Comparison of ENCODE assay signal across 1 cellular context in the genomic region with DNA sequence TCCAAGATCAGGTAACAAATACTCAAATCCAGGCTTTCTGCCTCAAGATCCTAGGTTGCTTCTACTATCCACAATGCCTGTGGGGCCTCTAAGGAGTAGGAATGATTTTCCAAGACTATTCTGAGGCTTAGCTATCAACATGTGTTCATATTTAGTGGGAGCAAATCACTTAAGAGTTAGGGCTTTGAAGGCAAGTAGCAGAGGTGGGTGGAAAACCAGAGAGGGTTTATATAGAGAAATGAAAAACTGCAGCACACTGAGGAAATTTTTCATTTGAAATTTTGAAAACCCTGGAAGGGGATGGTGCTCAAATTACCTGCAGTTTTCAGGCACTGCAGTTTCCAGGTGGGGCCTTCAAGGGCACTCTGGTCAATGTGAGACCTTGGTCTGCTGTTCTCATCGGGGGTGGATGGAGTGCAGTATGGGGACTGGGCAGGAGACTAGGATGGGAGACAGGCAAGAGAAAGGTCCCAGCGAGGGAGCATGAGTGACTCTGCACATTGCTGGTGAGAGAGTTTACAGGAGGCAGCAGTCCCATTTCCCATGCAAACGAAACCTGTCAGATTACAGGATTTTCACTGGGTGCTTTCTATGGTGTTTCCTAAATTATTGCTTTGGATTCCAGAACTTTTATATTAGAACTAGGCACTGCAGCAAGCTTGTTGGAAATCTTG.
TF ChIP-seq lines count a peak whose summit lies in the region.

No MANE protein-coding gene starts in this region.

TF ChIP-seq in WTC11, 78 proteins besides CTCF, POLR2A, EP300 and RAD21 (continued from another document):
- TF ChIP-seq, protein P1, sequence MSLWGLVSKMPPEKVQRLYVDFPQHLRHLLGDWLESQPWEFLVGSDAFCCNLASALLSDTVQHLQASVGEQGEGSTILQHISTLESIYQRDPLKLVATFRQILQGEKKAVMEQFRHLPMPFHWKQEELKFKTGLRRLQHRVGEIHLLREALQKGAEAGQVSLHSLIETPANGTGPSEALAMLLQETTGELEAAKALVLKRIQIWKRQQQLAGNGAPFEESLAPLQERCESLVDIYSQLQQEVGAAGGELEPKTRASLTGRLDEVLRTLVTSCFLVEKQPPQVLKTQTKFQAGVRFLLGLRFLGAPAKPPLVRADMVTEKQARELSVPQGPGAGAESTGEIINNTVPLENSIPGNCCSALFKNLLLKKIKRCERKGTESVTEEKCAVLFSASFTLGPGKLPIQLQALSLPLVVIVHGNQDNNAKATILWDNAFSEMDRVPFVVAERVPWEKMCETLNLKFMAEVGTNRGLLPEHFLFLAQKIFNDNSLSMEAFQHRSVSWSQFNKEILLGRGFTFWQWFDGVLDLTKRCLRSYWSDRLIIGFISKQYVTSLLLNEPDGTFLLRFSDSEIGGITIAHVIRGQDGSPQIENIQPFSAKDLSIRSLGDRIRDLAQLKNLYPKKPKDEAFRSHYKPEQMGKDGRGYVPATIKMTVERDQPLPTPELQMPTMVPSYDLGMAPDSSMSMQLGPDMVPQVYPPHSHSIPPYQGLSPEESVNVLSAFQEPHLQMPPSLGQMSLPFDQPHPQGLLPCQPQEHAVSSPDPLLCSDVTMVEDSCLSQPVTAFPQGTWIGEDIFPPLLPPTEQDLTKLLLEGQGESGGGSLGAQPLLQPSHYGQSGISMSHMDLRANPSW (CRISPR knock-in tag; conservative IDR thresholded peaks at IDR 0.05; ENCODE audit: low read depth), result no peak
- no peak for TF ChIP-seq ESRRA (CRISPR knock-in tag; IDR thresholded peaks at IDR 0.05; ENCODE audit: borderline replicate concordance)
- TF ChIP-seq E2F4 (CRISPR knock-in tag; IDR thresholded peaks at IDR 0.05; ENCODE audit: borderline replicate concordance, low read depth), result no peak
- no peak for TF ChIP-seq SP1 (CRISPR knock-in tag; conservative IDR thresholded peaks at IDR 0.05)
- TF ChIP-seq, protein P2, sequence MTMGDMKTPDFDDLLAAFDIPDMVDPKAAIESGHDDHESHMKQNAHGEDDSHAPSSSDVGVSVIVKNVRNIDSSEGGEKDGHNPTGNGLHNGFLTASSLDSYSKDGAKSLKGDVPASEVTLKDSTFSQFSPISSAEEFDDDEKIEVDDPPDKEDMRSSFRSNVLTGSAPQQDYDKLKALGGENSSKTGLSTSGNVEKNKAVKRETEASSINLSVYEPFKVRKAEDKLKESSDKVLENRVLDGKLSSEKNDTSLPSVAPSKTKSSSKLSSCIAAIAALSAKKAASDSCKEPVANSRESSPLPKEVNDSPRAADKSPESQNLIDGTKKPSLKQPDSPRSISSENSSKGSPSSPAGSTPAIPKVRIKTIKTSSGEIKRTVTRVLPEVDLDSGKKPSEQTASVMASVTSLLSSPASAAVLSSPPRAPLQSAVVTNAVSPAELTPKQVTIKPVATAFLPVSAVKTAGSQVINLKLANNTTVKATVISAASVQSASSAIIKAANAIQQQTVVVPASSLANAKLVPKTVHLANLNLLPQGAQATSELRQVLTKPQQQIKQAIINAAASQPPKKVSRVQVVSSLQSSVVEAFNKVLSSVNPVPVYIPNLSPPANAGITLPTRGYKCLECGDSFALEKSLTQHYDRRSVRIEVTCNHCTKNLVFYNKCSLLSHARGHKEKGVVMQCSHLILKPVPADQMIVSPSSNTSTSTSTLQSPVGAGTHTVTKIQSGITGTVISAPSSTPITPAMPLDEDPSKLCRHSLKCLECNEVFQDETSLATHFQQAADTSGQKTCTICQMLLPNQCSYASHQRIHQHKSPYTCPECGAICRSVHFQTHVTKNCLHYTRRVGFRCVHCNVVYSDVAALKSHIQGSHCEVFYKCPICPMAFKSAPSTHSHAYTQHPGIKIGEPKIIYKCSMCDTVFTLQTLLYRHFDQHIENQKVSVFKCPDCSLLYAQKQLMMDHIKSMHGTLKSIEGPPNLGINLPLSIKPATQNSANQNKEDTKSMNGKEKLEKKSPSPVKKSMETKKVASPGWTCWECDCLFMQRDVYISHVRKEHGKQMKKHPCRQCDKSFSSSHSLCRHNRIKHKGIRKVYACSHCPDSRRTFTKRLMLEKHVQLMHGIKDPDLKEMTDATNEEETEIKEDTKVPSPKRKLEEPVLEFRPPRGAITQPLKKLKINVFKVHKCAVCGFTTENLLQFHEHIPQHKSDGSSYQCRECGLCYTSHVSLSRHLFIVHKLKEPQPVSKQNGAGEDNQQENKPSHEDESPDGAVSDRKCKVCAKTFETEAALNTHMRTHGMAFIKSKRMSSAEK (CRISPR knock-in tag; IDR thresholded peaks at IDR 0.05; ENCODE audit: borderline replicate concordance), result no peak
- no peak for TF ChIP-seq ZSCAN18 (CRISPR knock-in tag; IDR thresholded peaks at IDR 0.05)
- TF ChIP-seq, protein P3, sequence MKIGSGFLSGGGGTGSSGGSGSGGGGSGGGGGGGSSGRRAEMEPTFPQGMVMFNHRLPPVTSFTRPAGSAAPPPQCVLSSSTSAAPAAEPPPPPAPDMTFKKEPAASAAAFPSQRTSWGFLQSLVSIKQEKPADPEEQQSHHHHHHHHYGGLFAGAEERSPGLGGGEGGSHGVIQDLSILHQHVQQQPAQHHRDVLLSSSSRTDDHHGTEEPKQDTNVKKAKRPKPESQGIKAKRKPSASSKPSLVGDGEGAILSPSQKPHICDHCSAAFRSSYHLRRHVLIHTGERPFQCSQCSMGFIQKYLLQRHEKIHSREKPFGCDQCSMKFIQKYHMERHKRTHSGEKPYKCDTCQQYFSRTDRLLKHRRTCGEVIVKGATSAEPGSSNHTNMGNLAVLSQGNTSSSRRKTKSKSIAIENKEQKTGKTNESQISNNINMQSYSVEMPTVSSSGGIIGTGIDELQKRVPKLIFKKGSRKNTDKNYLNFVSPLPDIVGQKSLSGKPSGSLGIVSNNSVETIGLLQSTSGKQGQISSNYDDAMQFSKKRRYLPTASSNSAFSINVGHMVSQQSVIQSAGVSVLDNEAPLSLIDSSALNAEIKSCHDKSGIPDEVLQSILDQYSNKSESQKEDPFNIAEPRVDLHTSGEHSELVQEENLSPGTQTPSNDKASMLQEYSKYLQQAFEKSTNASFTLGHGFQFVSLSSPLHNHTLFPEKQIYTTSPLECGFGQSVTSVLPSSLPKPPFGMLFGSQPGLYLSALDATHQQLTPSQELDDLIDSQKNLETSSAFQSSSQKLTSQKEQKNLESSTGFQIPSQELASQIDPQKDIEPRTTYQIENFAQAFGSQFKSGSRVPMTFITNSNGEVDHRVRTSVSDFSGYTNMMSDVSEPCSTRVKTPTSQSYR (CRISPR knock-in tag; IDR thresholded peaks at IDR 0.05), result no peak
- no peak for TF ChIP-seq FOXK1 (CRISPR knock-in tag; IDR thresholded peaks at IDR 0.05)
- TF ChIP-seq TCF7 (CRISPR knock-in tag; IDR thresholded peaks at IDR 0.05; ENCODE audit: low read depth), result no peak
- no peak for TF ChIP-seq USF2 (CRISPR knock-in tag; IDR thresholded peaks at IDR 0.05)
- no peak for TF ChIP-seq GABPB1 (CRISPR knock-in tag; IDR thresholded peaks at IDR 0.05)
